31 cellular contexts compared by ENCODE assay signal in the genomic region with DNA sequence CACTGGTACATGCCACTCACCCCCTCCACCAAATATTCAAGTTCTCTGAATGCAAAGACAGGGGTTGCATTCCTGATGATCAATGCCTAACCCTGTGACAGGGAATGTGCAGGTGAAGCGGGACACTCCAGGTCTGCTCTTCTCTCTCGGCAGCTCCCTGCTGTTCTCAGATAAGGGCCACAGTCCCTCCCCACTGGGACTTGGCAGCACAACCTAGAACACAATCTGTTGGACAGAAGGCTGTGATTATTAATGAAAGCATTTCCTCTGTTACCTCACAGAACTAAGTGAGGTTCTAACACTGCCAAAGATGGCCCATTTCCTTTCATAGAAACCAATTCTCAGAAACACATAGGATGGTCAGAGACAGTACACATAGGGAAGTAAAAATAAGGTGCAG. TPM values are rescaled to one million over a fixed set of nuclear protein-coding genes. Genes with fewer than 3 reads are reported as not detected.
DNase-seq lines count a peak whose midpoint lies in the region; ATAC-seq and TF ChIP-seq lines count a peak whose summit lies in the region.
"Had no signal": no experiment of that assay in that cellular context is flagged by ENCODE, and none has a peak within 500 bp of the region (broad histone marks: within the 10 kb centered on the region; RNA-seq: fewer than 3 reads in every experiment).

No MANE protein-coding gene starts in this region.

- no peaks in the 10 kb centered on the region for H3K27me3 ChIP-seq in breast epithelium
- H3K27me3 ChIP-seq in mammary epithelial cell (ENCODE audit: insufficient read depth, low read length) = no peaks in the 10 kb centered on the region
- H3K27me3 ChIP-seq in colonic mucosa = no peaks in the 10 kb centered on the region
- H3K27me3 ChIP-seq: neutrophil, suprapubic skin had no signal

- H4K20me1 ChIP-seq in mammary epithelial cell (ENCODE audit: insufficient read depth, low read length) = no peaks in the 10 kb centered on the region

- no peaks in the 10 kb centered on the region for H3K9me3 ChIP-seq in breast epithelium
- no peaks in the 10 kb centered on the region for H3K9me3 ChIP-seq in mammary epithelial cell (replicated peaks; ENCODE audit: insufficient read depth, low read length)
- H3K9me3 ChIP-seq in colonic mucosa = no peaks in the 10 kb centered on the region
- H3K9me3 ChIP-seq: neutrophil, psoas muscle, suprapubic skin had no signal

- peak overlapping the region; percentile 39 for H3K27ac Mint-ChIP-seq in MCF 10A (ENCODE audit: low read depth, unreplicated experiment)
- H3K27ac Mint-ChIP-seq in stimulated activated memory B cell treated with anti-CD40 and anti-IgM and Interleukin-4, amounts not matched to agents 10 μg/mL and 1 μg/mL and 100 μg/mL, for 72 hours = no peak overlapping the region
- H3K27ac Mint-ChIP-seq: activated CD4-positive, alpha-beta T cell treated with anti-CD3 and anti-CD28 coated beads, Interleukin-2, amount 10 ng/mL, durations not matched to agents 7 days and 5 days; activated naive CD4-positive, alpha-beta T cell treated with anti-CD3 and anti-CD28 coated beads, Interleukin-2, amount 10 ng/mL, durations not matched to agents 7 days and 5 days; activated T-helper 1 cell treated with anti-CD3 and anti-CD28 coated beads, Interleukin-12 subunit alpha, Interleukin-12 subunit beta, Interleukin-2, Interleukin-4 antibody, amounts not matched to agents 30 ng/mL and 10 ng/mL and 1 ng/mL, durations not matched to agents 14 hours and 24 hours and 36 hours; T-helper 17 cell had no signal

- DNase-seq in MCF 10A (ENCODE audit: unreplicated experiment) (peak; percentile 40), breast epithelium (ENCODE audit: low spot score in 2 of 2) (no peak), mammary epithelial cell (peak; percentile 59), fibroblast of pulmonary artery (ENCODE audit: low read depth) (peak; percentile 71), colonic mucosa (no peak), dedifferentiated amniotic fluid mesenchymal stem cell (ENCODE audit: extremely low spot score) (no peak), OCI-M1 (lab: John Stamatoyannopoulos, UW) (no peak)
- DNase-seq: activated CD4-positive, alpha-beta T cell treated with anti-CD3 and anti-CD28 coated beads, Interleukin-2, amount 10 ng/mL, durations not matched to agents 7 days and 5 days; activated naive CD4-positive, alpha-beta T cell treated with anti-CD3 and anti-CD28 coated beads, Interleukin-2, amount 10 ng/mL, durations not matched to agents 7 days and 5 days; AML-193; amniotic stem cell; central memory CD4-positive, alpha-beta T cell; DMS53; effector memory CD4-positive, alpha-beta T cell; GDM1; GOT3; kidney glomerular epithelial cell; mesenchymal stem cell; NCI-H1417 treated with DMSO at 0.1 percent for 48 hours; NCI-H526 treated with DMSO at 0.1 percent for 48 hours; psoas muscle; stimulated activated CD4-positive, alpha-beta T cell treated with anti-CD3 and anti-CD28 coated beads, Interleukin-1b, Interleukin-23, amount 100 ng/mL, for 48 hours; T-helper 17 cell had no signal

- H3K27me3 Mint-ChIP-seq in MCF 10A (ENCODE audit: insufficient read depth, unreplicated experiment) = no peaks in the 10 kb centered on the region
- H3K27me3 Mint-ChIP-seq in stimulated activated memory B cell treated with anti-CD40 and anti-IgM and Interleukin-4, amounts not matched to agents 10 μg/mL and 1 μg/mL and 100 μg/mL, for 72 hours = no peaks in the 10 kb centered on the region
- H3K27me3 Mint-ChIP-seq: activated naive CD4-positive, alpha-beta T cell treated with anti-CD3 and anti-CD28 coated beads, Interleukin-2, amount 10 ng/mL, durations not matched to agents 7 days and 5 days had no signal

- in situ Hi-C loops in mammary epithelial cell (cut with MboI; ENCODE audit: low sequenced_read_pairs in 2 of 2) = no loop called here

- TF ChIP-seq CTCF in MCF 10A (IDR thresholded peaks at IDR 0.05; ENCODE audit: unreplicated experiment) = no peak
- TF ChIP-seq CTCF in breast epithelium (IDR thresholded peaks at IDR 0.05) = no peak
- TF ChIP-seq CTCF in mammary epithelial cell (conservative IDR thresholded peaks at IDR 0.05 in 1 of 2, IDR thresholded peaks at IDR 0.05 in 1 of 2; ENCODE audit: extremely low read depth in 1 of 2, insufficient read depth in 1 of 2, low read depth in 1 of 2, low read length in 2 of 2) = no peak
- no peak for TF ChIP-seq CTCF in fibroblast of pulmonary artery (IDR thresholded peaks at IDR 0.05; ENCODE audit: low read length, missing control alignments)
- no peak for TF ChIP-seq CTCF in colonic mucosa (IDR thresholded peaks at IDR 0.05)

- no peak overlapping the region for H3K4me3 ChIP-seq in breast epithelium
- H3K4me3 ChIP-seq in mammary epithelial cell (replicated peaks in 1 of 3; ENCODE audit: insufficient read depth in 1 of 3, low read depth in 2 of 3, low read length in 3 of 3) = no peak overlapping the region
- H3K4me3 ChIP-seq in fibroblast of pulmonary artery (replicated peaks; ENCODE audit: low read depth, low read length) = no peak overlapping the region
- H3K4me3 ChIP-seq in colonic mucosa = no peak overlapping the region
- H3K4me3 ChIP-seq: psoas muscle, SK-N-MC, skin epidermis, suprapubic skin had no signal

- H3K79me2 ChIP-seq in mammary epithelial cell (ENCODE audit: insufficient read depth, low read length) = no peaks in the 10 kb centered on the region

- H3K4me1 Mint-ChIP-seq in MCF 10A (ENCODE audit: insufficient read depth, unreplicated experiment) = peaks cover 16% of the 10 kb centered on the region
- no peaks in the 10 kb centered on the region for H3K4me1 Mint-ChIP-seq in stimulated activated memory B cell treated with anti-CD40 and anti-IgM and Interleukin-4, amounts not matched to agents 10 μg/mL and 1 μg/mL and 100 μg/mL, for 72 hours
- H3K4me1 Mint-ChIP-seq: T-helper 17 cell had no signal

- dilution Hi-C loops in mammary epithelial cell (cut with HindIII; ENCODE audit: low sequenced_read_pairs) = no loop called here

- H3K36me3 Mint-ChIP-seq in MCF 10A (ENCODE audit: insufficient read depth, unreplicated experiment) = no peaks in the 10 kb centered on the region
- H3K36me3 Mint-ChIP-seq in stimulated activated memory B cell treated with anti-CD40 and anti-IgM and Interleukin-4, amounts not matched to agents 10 μg/mL and 1 μg/mL and 100 μg/mL, for 72 hours = no peaks in the 10 kb centered on the region
- H3K36me3 Mint-ChIP-seq: activated naive CD4-positive, alpha-beta T cell treated with anti-CD3 and anti-CD28 coated beads, Interleukin-2, amount 10 ng/mL, durations not matched to agents 7 days and 5 days had no signal

- H3K9me3 Mint-ChIP-seq in MCF 10A (ENCODE audit: unreplicated experiment) = peaks cover 7% of the 10 kb centered on the region
- no peaks in the 10 kb centered on the region for H3K9me3 Mint-ChIP-seq in stimulated activated memory B cell treated with anti-CD40 and anti-IgM and Interleukin-4, amounts not matched to agents 10 μg/mL and 1 μg/mL and 100 μg/mL, for 72 hours
- H3K9me3 Mint-ChIP-seq: activated CD4-positive, alpha-beta T cell treated with anti-CD3 and anti-CD28 coated beads, Interleukin-2, amount 10 ng/mL, durations not matched to agents 7 days and 5 days; activated naive CD4-positive, alpha-beta T cell treated with anti-CD3 and anti-CD28 coated beads, Interleukin-2, amount 10 ng/mL, durations not matched to agents 7 days and 5 days; activated T-helper 1 cell treated with anti-CD3 and anti-CD28 coated beads, Interleukin-12 subunit alpha, Interleukin-12 subunit beta, Interleukin-2, Interleukin-4 antibody, amounts not matched to agents 30 ng/mL and 10 ng/mL and 1 ng/mL, durations not matched to agents 14 hours and 24 hours and 36 hours had no signal

- TF ChIP-seq POLR2A in breast epithelium (IDR thresholded peaks at IDR 0.05) = no peak

- H3K36me3 ChIP-seq in breast epithelium (no peaks in the 10 kb centered on the region), mammary epithelial cell (ENCODE audit: insufficient read depth, low read length) (no peaks in the 10 kb centered on the region), colonic mucosa (no peaks in the 10 kb centered on the region)
- H3K36me3 ChIP-seq: neutrophil, suprapubic skin had no signal

- WGBS in mammary epithelial cell (ENCODE audit: low coverage, missing lambda C conversion rate) = 50% methylated on average over 2 of the region's 2 CpGs

- BruUV-seq in MCF 10A (replicated peaks; lab: Mats Ljungman, UMichigan) (no TSS peak), mammary epithelial cell (replicated peaks; lab: Mats Ljungman, UMichigan) (no TSS peak)

- peak; percentile 28 for ATAC-seq in stimulated activated memory B cell treated with anti-CD40 and anti-IgM and Interleukin-4, amounts not matched to agents 10 μg/mL and 1 μg/mL and 100 μg/mL, for 72 hours
- ATAC-seq: psoas muscle, T-helper 17 cell had no signal

- H3K9ac ChIP-seq in mammary epithelial cell (ENCODE audit: insufficient read depth, low read length) (no peak overlapping the region), colonic mucosa (ENCODE audit: low read depth in 2 of 2, low read length in 2 of 2) (no peak overlapping the region)

- intact Hi-C loops in MCF 10A (cut with micrococcal nuclease) (no loop called here), breast epithelium (cut with DNase I; ENCODE audit: low total_unique reads) (no loop called here), mammary epithelial cell (cut with micrococcal nuclease) (no loop called here), colonic mucosa (cut with DNase I) (no loop called here)

- no peak overlapping the region for H3K4me3 Mint-ChIP-seq in MCF 10A (ENCODE audit: unreplicated experiment)
- no peak overlapping the region for H3K4me3 Mint-ChIP-seq in stimulated activated memory B cell treated with anti-CD40 and anti-IgM and Interleukin-4, amounts not matched to agents 10 μg/mL and 1 μg/mL and 100 μg/mL, for 72 hours
- H3K4me3 Mint-ChIP-seq: activated CD4-positive, alpha-beta T cell treated with anti-CD3 and anti-CD28 coated beads, Interleukin-2, amount 10 ng/mL, durations not matched to agents 7 days and 5 days; activated naive CD4-positive, alpha-beta T cell treated with anti-CD3 and anti-CD28 coated beads, Interleukin-2, amount 10 ng/mL, durations not matched to agents 7 days and 5 days; activated T-helper 1 cell treated with anti-CD3 and anti-CD28 coated beads, Interleukin-12 subunit alpha, Interleukin-12 subunit beta, Interleukin-2, Interleukin-4 antibody, amounts not matched to agents 30 ng/mL and 10 ng/mL and 1 ng/mL, durations not matched to agents 14 hours and 24 hours and 36 hours; T-helper 17 cell had no signal

- POLR2A ChIA-PET in MCF 10A (lab: Yijun Ruan, JAX) = interaction anchor here (1.3 kb wide), 1 partner anchor 25 kb away, joined by 3 read pairs; no protein-coding TSS in a partner anchor

- CTCF ChIA-PET in MCF 10A (lab: Yijun Ruan, JAX) = interaction anchor here (0.6 kb wide), 1 partner anchor 17 kb away, joined by 3 read pairs; no protein-coding TSS in a partner anchor
- CTCF ChIA-PET in mammary epithelial cell (lab: Charles Lee; ENCODE audit: low non-redundant PET) = no interaction called here

- H3K4me2 ChIP-seq in mammary epithelial cell (ENCODE audit: insufficient read depth, low read depth, low read length) = no peak overlapping the region

- H3K4me1 ChIP-seq in breast epithelium (no peaks in the 10 kb centered on the region), mammary epithelial cell (ENCODE audit: insufficient read depth, low read length) (peaks cover 46% of the 10 kb centered on the region), colonic mucosa (no peaks in the 10 kb centered on the region)
- H3K4me1 ChIP-seq: psoas muscle had no signal

- H2AFZ ChIP-seq in mammary epithelial cell (ENCODE audit: low read depth, low read length) = peak overlapping the region; percentile 43

- H3K27ac ChIP-seq in breast epithelium = no peak overlapping the region
- H3K27ac ChIP-seq in mammary epithelial cell (ENCODE audit: insufficient read depth, low read depth, low read length) = peak overlapping the region; percentile 9
- H3K27ac ChIP-seq in colonic mucosa = no peak overlapping the region
- H3K27ac ChIP-seq: neutrophil, psoas muscle, SK-N-MC, skin epidermis, suprapubic skin had no signal

RNA-seq across cellular contexts. Expression of a gene that starts 42.7 kb away (rescaled TPM):
- total RNA-seq in MCF 10A (2022) (1.3 and 2.4 TPM in 2 replicates), breast epithelium (1 to 10 TPM in 2 of 3 donors, under 1 TPM in 1; 0.80 to 6.9 (median 2.6) TPM), mammary epithelial cell (10 to 100 TPM; 15.7 to 20.0 TPM), colonic mucosa (1 to 10 TPM; 7.4 to 8.1 TPM)
- polyA plus RNA-seq in mammary epithelial cell = 40.4 TPM
- polyA minus RNA-seq in mammary epithelial cell = 15.3 TPM
- total RNA-seq: A172; activated CD4-positive, alpha-beta T cell treated with anti-CD3 and anti-CD28 coated beads, Interleukin-2, amount 10 ng/mL, durations not matched to agents 7 days and 5 days; activated T-helper 1 cell treated with anti-CD3 and anti-CD28 coated beads, Interleukin-12 subunit alpha, Interleukin-12 subunit beta, Interleukin-2, Interleukin-4 antibody, amounts not matched to agents 30 ng/mL and 10 ng/mL and 1 ng/mL, durations not matched to agents 14 hours and 24 hours and 36 hours; RPMI7951; T-helper 17 cell had no signal

Comparison
In these comparisons a context has a peak if more than half of its experiments do, and no peak if none do; other contexts are left out.
1. DNase-seq: peak in MCF 10A (single experiment), mammary epithelial cell (single experiment) and fibroblast of pulmonary artery (single experiment); none in breast epithelium (0 of 2), colonic mucosa (single experiment), dedifferentiated amniotic fluid mesenchymal stem cell (single experiment) and OCI-M1 (single experiment).